19 cellular contexts compared by ENCODE assay signal in the genomic region with DNA sequence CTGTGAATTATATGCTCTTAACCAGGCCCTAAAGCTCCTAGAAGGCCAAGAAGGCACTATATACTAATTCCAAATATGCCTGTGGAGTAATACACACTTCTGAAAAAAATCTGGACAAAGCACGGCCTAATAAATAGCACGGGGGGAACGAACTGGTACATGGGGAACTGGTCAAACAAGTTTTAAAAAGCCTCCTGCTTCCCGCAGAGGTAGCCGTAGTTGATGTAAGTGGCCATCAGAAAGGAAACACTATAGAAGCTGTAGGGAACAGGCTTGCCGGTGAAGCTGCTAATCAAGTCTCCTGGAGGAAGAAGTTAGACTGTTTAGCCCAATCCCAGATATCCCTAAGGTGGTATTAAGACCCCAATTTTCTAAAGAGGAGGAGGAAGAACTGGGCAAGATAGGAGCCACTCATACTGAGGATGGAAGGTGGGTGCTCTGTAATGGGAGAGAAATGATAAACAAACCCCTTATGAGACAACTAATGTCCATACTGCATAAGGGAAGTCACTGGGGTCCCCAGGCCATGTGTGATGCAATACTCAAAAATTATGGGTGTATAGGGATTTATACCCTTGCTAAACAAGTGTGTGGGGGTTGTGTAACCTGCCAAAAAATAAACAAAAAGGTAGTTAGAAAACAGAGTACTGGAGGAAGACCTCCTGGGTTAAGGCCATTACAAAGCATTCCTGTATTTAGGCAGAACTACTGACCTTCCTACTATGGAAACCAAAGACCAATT. TPM values are rescaled to one million over a fixed set of nuclear protein-coding genes. Genes with fewer than 3 reads are reported as not detected.
DNase-seq lines count a peak whose midpoint lies in the region; ATAC-seq, FAIRE-seq and TF ChIP-seq lines count a peak whose summit lies in the region.
"Had no signal": no experiment of that assay in that cellular context is flagged by ENCODE, and none has a peak within 500 bp of the region (broad histone marks: within the 10 kb centered on the region; RNA-seq: fewer than 3 reads in every experiment).

No MANE protein-coding gene starts in this region.

- ATAC-seq in GM19324 (IDR thresholded peaks at IDR 0.05; ENCODE audit: low FRiP score, unreplicated experiment) = no peak
- ATAC-seq: effector memory CD8-positive, alpha-beta T cell; foreskin keratinocyte; stimulated activated effector memory CD8-positive, alpha-beta T cell treated with anti-CD3 and anti-CD28 coated beads, Interleukin-12 subunit alpha, Interleukin-12 subunit beta, amount 100 ng/mL, for 72 hours had no signal

- H3K4me2 ChIP-seq in parathyroid adenoma (ENCODE audit: low read length) = peak overlapping the region; percentile 30

- no peaks in the 10 kb centered on the region for H3K36me3 ChIP-seq in bronchial epithelial cell (ENCODE audit: control insufficient read depth, insufficient read depth, low read length)
- H3K36me3 ChIP-seq in parathyroid adenoma (ENCODE audit: control insufficient read depth, insufficient read depth, low read length) = no peaks in the 10 kb centered on the region

- H3K4me3 ChIP-seq in bronchial epithelial cell (ENCODE audit: low read depth, low read length) = no peak overlapping the region
- no peak overlapping the region for H3K4me3 ChIP-seq in parathyroid adenoma (ENCODE audit: low read depth, low read length)

- H3K27ac ChIP-seq in parathyroid adenoma = no peak overlapping the region
- H3K27ac ChIP-seq: foreskin keratinocyte had no signal

- H3K4me1 Mint-ChIP-seq in glutamatergic neuron (ENCODE audit: low read depth, unreplicated experiment) = peaks cover 15% of the 10 kb centered on the region

- DNase-seq in DMS79 treated with DMSO at 0.1 percent for 48 hours (lab: John Stamatoyannopoulos, UW) (peak; percentile 34), NCI-H345 treated with DMSO at 0.1 percent for 48 hours (lab: John Stamatoyannopoulos, UW; ENCODE audit: unreplicated experiment) (peak; percentile 5), bronchial epithelial cell (ENCODE audit: low read depth) (peak; percentile 58), glutamatergic neuron (no peak), T-helper 1 cell (no peak)
- DNase-seq in activated CD4-positive, alpha-beta T cell treated with anti-CD3 and anti-CD28 coated beads for 4 hours = no peak
- DNase-seq: activated CD4-positive, alpha-beta T cell treated with anti-CD3 and anti-CD28 coated beads, Interleukin-2, amount 10 ng/mL, durations not matched to agents 24 days and 14 days; activated naive CD8-positive, alpha-beta T cell treated with anti-CD3 and anti-CD28 coated beads, Interleukin-2, amount 10 ng/mL, durations not matched to agents 7 days and 5 days; activated T-cell treated with anti-CD3 and anti-CD28 coated beads, Interleukin-2, amount 50 U/mL, for 24 hours; AML-193; central memory CD4-positive, alpha-beta T cell; effector memory CD8-positive, alpha-beta T cell; mesenchymal stem cell; NCI-H1694 treated with DMSO at 0.1 percent for 48 hours; SHP77 treated with DMSO at 0.1 percent for 48 hours had no signal

- H3K36me3 Mint-ChIP-seq in glutamatergic neuron (ENCODE audit: unreplicated experiment) = no peaks in the 10 kb centered on the region
- H3K36me3 Mint-ChIP-seq: activated naive CD8-positive, alpha-beta T cell treated with anti-CD3 and anti-CD28 coated beads, Interleukin-2, amount 10 ng/mL, durations not matched to agents 7 days and 5 days; stimulated activated effector memory CD8-positive, alpha-beta T cell treated with anti-CD3 and anti-CD28 coated beads, Interleukin-12 subunit alpha, Interleukin-12 subunit beta, amount 100 ng/mL, for 72 hours had no signal

- H3K9me3 ChIP-seq in parathyroid adenoma (ENCODE audit: control insufficient read depth, low read length) = no peaks in the 10 kb centered on the region

- H3K79me2 ChIP-seq in parathyroid adenoma = no peaks in the 10 kb centered on the region

- no peaks in the 10 kb centered on the region for H3K27me3 ChIP-seq in bronchial epithelial cell (ENCODE audit: control insufficient read depth, insufficient read depth, low read length)
- no peaks in the 10 kb centered on the region for H3K27me3 ChIP-seq in parathyroid adenoma (ENCODE audit: control insufficient read depth, insufficient read depth, low read length)
- H3K27me3 ChIP-seq: foreskin keratinocyte had no signal

- H3K9me3 Mint-ChIP-seq in glutamatergic neuron (ENCODE audit: unreplicated experiment) = peaks cover 5% of the 10 kb centered on the region
- H3K9me3 Mint-ChIP-seq: activated CD4-positive, alpha-beta T cell treated with anti-CD3 and anti-CD28 coated beads, Interleukin-2, amount 10 ng/mL, durations not matched to agents 24 days and 14 days; activated naive CD8-positive, alpha-beta T cell treated with anti-CD3 and anti-CD28 coated beads, Interleukin-2, amount 10 ng/mL, durations not matched to agents 7 days and 5 days; activated T-cell treated with anti-CD3 and anti-CD28 coated beads, Interleukin-2, amount 50 U/mL, for 24 hours; effector memory CD8-positive, alpha-beta T cell; stimulated activated effector memory CD8-positive, alpha-beta T cell treated with anti-CD3 and anti-CD28 coated beads, Interleukin-12 subunit alpha, Interleukin-12 subunit beta, amount 100 ng/mL, for 72 hours had no signal

- H3K27ac Mint-ChIP-seq in glutamatergic neuron (ENCODE audit: unreplicated experiment) = no peak overlapping the region
- H3K27ac Mint-ChIP-seq: activated CD4-positive, alpha-beta T cell treated with anti-CD3 and anti-CD28 coated beads, Interleukin-2, amount 10 ng/mL, durations not matched to agents 24 days and 14 days; activated naive CD8-positive, alpha-beta T cell treated with anti-CD3 and anti-CD28 coated beads, Interleukin-2, amount 10 ng/mL, durations not matched to agents 7 days and 5 days; activated T-cell treated with anti-CD3 and anti-CD28 coated beads, Interleukin-2, amount 50 U/mL, for 24 hours; effector memory CD8-positive, alpha-beta T cell; stimulated activated effector memory CD8-positive, alpha-beta T cell treated with anti-CD3 and anti-CD28 coated beads, Interleukin-12 subunit alpha, Interleukin-12 subunit beta, amount 100 ng/mL, for 72 hours had no signal

- no peak overlapping the region for H3K4me3 Mint-ChIP-seq in glutamatergic neuron (ENCODE audit: unreplicated experiment)
- H3K4me3 Mint-ChIP-seq: activated CD4-positive, alpha-beta T cell treated with anti-CD3 and anti-CD28 coated beads, Interleukin-2, amount 10 ng/mL, durations not matched to agents 24 days and 14 days; activated naive CD8-positive, alpha-beta T cell treated with anti-CD3 and anti-CD28 coated beads, Interleukin-2, amount 10 ng/mL, durations not matched to agents 7 days and 5 days; activated T-cell treated with anti-CD3 and anti-CD28 coated beads, Interleukin-2, amount 50 U/mL, for 24 hours; effector memory CD8-positive, alpha-beta T cell; stimulated activated effector memory CD8-positive, alpha-beta T cell treated with anti-CD3 and anti-CD28 coated beads, Interleukin-12 subunit alpha, Interleukin-12 subunit beta, amount 100 ng/mL, for 72 hours had no signal

- H3K9ac ChIP-seq in parathyroid adenoma = no peak overlapping the region

- H3K4me1 ChIP-seq in parathyroid adenoma = peaks cover 14% of the 10 kb centered on the region
- H3K4me1 ChIP-seq: foreskin keratinocyte had no signal

- FAIRE-seq in bronchial epithelial cell (lab: Jason Lieb, UNC) = no peak

- H2AFZ ChIP-seq in parathyroid adenoma = peak overlapping the region; percentile 70

- H3K27me3 Mint-ChIP-seq in glutamatergic neuron (ENCODE audit: unreplicated experiment) = peaks cover 6% of the 10 kb centered on the region

- TF ChIP-seq CTCF in bronchial epithelial cell (IDR thresholded peaks at IDR 0.05; ENCODE audit: insufficient read depth, low read length, severe bottlenecking) (no peak), parathyroid adenoma (IDR thresholded peaks at IDR 0.05) (no peak), glutamatergic neuron (IDR thresholded peaks at IDR 0.05; ENCODE audit: partially characterized antibody, unreplicated experiment) (no peak)

RNA-seq across cellular contexts. Expression of a gene that starts 27.1 kb away (rescaled TPM):
- total RNA-seq in bronchial epithelial cell (1.8 and 2.1 TPM in 2 replicates), glutamatergic neuron (ENCODE audit: unreplicated experiment) (26.3 TPM)

RNA-seq across cellular contexts. Expression of a gene that starts 30.8 kb away (rescaled TPM):
- total RNA-seq in bronchial epithelial cell (9.7 and 11.0 TPM in 2 replicates), glutamatergic neuron (ENCODE audit: unreplicated experiment) (94.8 TPM)

RNA-seq across cellular contexts. Expression of a gene that starts 58.8 kb away (rescaled TPM):
- total RNA-seq in bronchial epithelial cell = 4.1 and 8.2 TPM in 2 replicates
- 2.2 TPM for total RNA-seq in glutamatergic neuron (ENCODE audit: unreplicated experiment)

Comparison
In these comparisons a context has a peak if more than half of its experiments do, and no peak if none do; other contexts are left out.
1. DNase-seq: peak in DMS79 treated with DMSO at 0.1 percent for 48 hours (single experiment), NCI-H345 treated with DMSO at 0.1 percent for 48 hours (single experiment) and bronchial epithelial cell (single experiment); none in glutamatergic neuron (single experiment), activated CD4-positive, alpha-beta T cell treated with anti-CD3 and anti-CD28 coated beads for 4 hours (0 of 2) and T-helper 1 cell (0 of 5).